Comparison of ENCODE assay signal across 27 cellular contexts in the genomic region with DNA sequence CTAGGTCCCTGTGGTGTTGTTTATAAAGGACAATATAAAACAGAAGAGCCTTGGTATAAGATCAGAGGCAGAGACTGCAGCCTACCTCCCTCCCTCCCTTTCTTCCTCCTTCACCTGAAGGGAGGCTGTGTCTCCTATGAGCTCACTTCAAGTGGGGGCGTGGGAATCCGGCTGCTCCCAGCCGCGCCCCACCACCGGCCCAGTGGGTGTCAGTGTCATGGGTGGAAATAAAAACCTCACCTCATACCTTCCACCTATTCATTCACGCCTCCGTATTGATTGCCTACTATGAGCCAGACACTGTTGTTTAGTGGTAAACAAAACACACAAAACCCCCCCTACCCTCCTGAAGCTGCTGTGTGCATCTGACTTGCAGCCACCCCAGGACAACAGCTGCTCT.
"Had no signal": no experiment of that assay in that cellular context is flagged by ENCODE, and none has a peak within 500 bp of the region (broad histone marks: within the 10 kb centered on the region; RNA-seq: fewer than 3 reads in every experiment).

No MANE protein-coding gene starts in this region.

- H3K4me2 ChIP-seq: smooth muscle cell had no signal

- H3K27me3 ChIP-seq: esophagus muscularis mucosa, foreskin keratinocyte, gastroesophageal sphincter, right atrium auricular region, stomach, tibial nerve, upper lobe of left lung had no signal

- H3K27ac ChIP-seq: esophagus muscularis mucosa, foreskin keratinocyte, lower lobe of right lung, prostate gland, stomach, thoracic aorta, upper lobe of left lung had no signal

- DNase-seq: cortex of kidney; effector CD4-positive, alpha-beta T cell; foreskin keratinocyte; hypothalamus; immature natural killer cell; islet precursor cell; kidney glomerular epithelial cell; left colon; left ventricle myocardium superior; lower lobe of right lung; natural killer cell; stimulated activated CD4-positive, alpha-beta T cell treated with anti-CD3 and anti-CD28 coated beads, Interleukin-12 subunit alpha, Interleukin-12 subunit beta, amount 100 ng/mL, for 4 hours; stimulated activated CD4-positive, alpha-beta T cell treated with anti-CD3 and anti-CD28 coated beads, Interleukin-1b, Interleukin-23, amount 100 ng/mL, for 48 hours; stimulated activated CD4-positive, alpha-beta T cell treated with anti-CD3 and anti-CD28 coated beads, Interleukin-4, amount 100 ng/mL, for 1 hour; stimulated activated CD8-positive, alpha-beta memory T cell treated with anti-CD3 and anti-CD28 coated beads, Interleukin-4, amount 100 ng/mL, for 48 hours; stimulated activated naive CD4-positive, alpha-beta T cell; stomach had no signal

- FAIRE-seq: urothelium cell line had no signal

- H3K36me3 ChIP-seq: esophagus muscularis mucosa, gastroesophageal sphincter, lower lobe of right lung, prostate gland, right atrium auricular region, stomach, tibial nerve, upper lobe of left lung had no signal

- H3K9me3 ChIP-seq: esophagus muscularis mucosa, gastroesophageal sphincter, lower lobe of right lung, prostate gland, right atrium auricular region, stomach, thoracic aorta, tibial nerve, upper lobe of left lung had no signal

- H3K4me1 ChIP-seq: foreskin keratinocyte, lower lobe of right lung, prostate gland, upper lobe of left lung had no signal

- H3K4me3 ChIP-seq: esophagus muscularis mucosa, gastroesophageal sphincter, lower lobe of right lung, prostate gland, right atrium auricular region, smooth muscle cell, stomach, thoracic aorta, tibial nerve, upper lobe of left lung had no signal

- ATAC-seq: foreskin keratinocyte, gastroesophageal sphincter, left colon, left ventricle myocardium superior, lower lobe of right lung, natural killer cell, sciatic nerve had no signal
